ENCODE assay signal across 9 cellular contexts in genomic region chr11:14907411-14908213, GRCh38. TPM values are rescaled to one million over a fixed set of nuclear protein-coding genes. Genes with fewer than 3 reads are reported as not detected.
DNase-seq lines count a peak whose midpoint lies in the region; ATAC-seq and TF ChIP-seq lines count a peak whose summit lies in the region.
"Had no signal": no experiment of that assay in that cellular context is flagged by ENCODE, and none has a peak within 500 bp of the region (broad histone marks: within the 10 kb centered on the region; RNA-seq: fewer than 3 reads in every experiment).

No MANE protein-coding gene starts in this region.

- H3K27ac Mint-ChIP-seq in IgD-negative memory B cell: peak overlapping the region in 2 of 3 donors; percentile 64 to 96
- no peak overlapping the region for H3K27ac Mint-ChIP-seq in activated T-helper 17 cell treated with anti-CD3 and anti-CD28 coated beads, Interleukin-2, amount 50 U/mL, for 72 hours
- H3K27ac Mint-ChIP-seq: dendritic cell treated with granulocyte-macrophage colony-stimulating factor and Interleukin-4, amounts not matched to agents 40 ng/mL and 50 ng/mL, for 4 days had no signal

- intact Hi-C loops in posterior vena cava (cut with DNase I): no loop called here
- intact Hi-C loops in aorta (cut with DNase I): loop anchor here (2.0 to 10.0 kb wide), 6 partner anchors 75 to 955 kb away; no protein-coding TSS in a partner anchor

- H3K4me3 ChIP-seq in aorta (ENCODE audit: low read length in 2 of 2): no peak overlapping the region

- peaks cover 2% of the 10 kb centered on the region for H3K27me3 Mint-ChIP-seq in IgD-negative memory B cell
- no peaks in the 10 kb centered on the region for H3K27me3 Mint-ChIP-seq in activated T-helper 17 cell treated with anti-CD3 and anti-CD28 coated beads, Interleukin-2, amount 50 U/mL, for 72 hours

- WGBS in aorta, 2 donors: 42% methylated on average over 13 of the region's 13 CpGs

- no peaks in the 10 kb centered on the region for H3K36me3 Mint-ChIP-seq in IgD-negative memory B cell
- H3K36me3 Mint-ChIP-seq in activated T-helper 17 cell treated with anti-CD3 and anti-CD28 coated beads, Interleukin-2, amount 50 U/mL, for 72 hours (ENCODE audit: low read depth): no peaks in the 10 kb centered on the region

- H3K4me1 ChIP-seq in aorta (ENCODE audit: control insufficient read depth in 1 of 2, insufficient read depth in 2 of 2, low read length in 2 of 2): no peaks in the 10 kb centered on the region

- peaks cover 34 to 38% (median 37%) of the 10 kb centered on the region in 3 donors for H3K4me1 Mint-ChIP-seq in IgD-negative memory B cell
- H3K4me1 Mint-ChIP-seq in activated T-helper 17 cell treated with anti-CD3 and anti-CD28 coated beads, Interleukin-2, amount 50 U/mL, for 72 hours: peaks cover 18% of the 10 kb centered on the region

- no peaks in the 10 kb centered on the region for H3K27me3 ChIP-seq in aorta (ENCODE audit: control insufficient read depth in 1 of 2, insufficient read depth in 2 of 2, low read length in 1 of 2)

- peaks cover 0 to 2% (median 0%) of the 10 kb centered on the region in 3 donors for H3K9me3 Mint-ChIP-seq in IgD-negative memory B cell
- no peaks in the 10 kb centered on the region for H3K9me3 Mint-ChIP-seq in activated T-helper 17 cell treated with anti-CD3 and anti-CD28 coated beads, Interleukin-2, amount 50 U/mL, for 72 hours
- H3K9me3 Mint-ChIP-seq: dendritic cell treated with granulocyte-macrophage colony-stimulating factor and Interleukin-4, amounts not matched to agents 40 ng/mL and 50 ng/mL, for 4 days had no signal

- no peaks in the 10 kb centered on the region for H3K36me3 ChIP-seq in aorta (ENCODE audit: control insufficient read depth in 1 of 2, insufficient read depth in 2 of 2, low read length in 1 of 2)

- H3K9me3 ChIP-seq in aorta (ENCODE audit: control insufficient read depth, low read length): no peaks in the 10 kb centered on the region

- H3K4me3 Mint-ChIP-seq in IgD-negative memory B cell: peak overlapping the region in 1 of 4 donors; percentile 66
- H3K4me3 Mint-ChIP-seq in activated T-helper 17 cell treated with anti-CD3 and anti-CD28 coated beads, Interleukin-2, amount 50 U/mL, for 72 hours: peak overlapping the region; percentile 27
- H3K4me3 Mint-ChIP-seq: dendritic cell treated with granulocyte-macrophage colony-stimulating factor and Interleukin-4, amounts not matched to agents 40 ng/mL and 50 ng/mL, for 4 days had no signal

- ATAC-seq in GM21515 (IDR thresholded peaks at IDR 0.05; ENCODE audit: unreplicated experiment) (peak; percentile 57), aorta (ENCODE audit: low FRiP score) (peak; percentile 84)
- ATAC-seq in activated T-helper 17 cell treated with anti-CD3 and anti-CD28 coated beads, Interleukin-2, amount 50 U/mL, for 72 hours (replicated peaks): peak; percentile 73

- DNase-seq in DMS153 (lab: John Stamatoyannopoulos, UW) (peak; percentile 78), germinal center (ENCODE audit: low spot score) (peak; percentile 37), posterior vena cava (ENCODE audit: low spot score) (peak; percentile 93), aorta (peak; percentile 90 to 94)

- no peak overlapping the region for H3K27ac ChIP-seq in aorta (ENCODE audit: low read depth in 1 of 2, low read length in 2 of 2)

TF ChIP-seq in PFSK-1, 5 proteins besides CTCF, POLR2A, EP300 and RAD21:
- peak; percentile 37 for TF ChIP-seq FOXP2 (optimal IDR thresholded peaks at IDR 0.05; ENCODE audit: borderline replicate concordance, extremely low read depth, extremely low read length, insufficient read depth)
- no peak for TF ChIP-seq POLR2AphosphoS5 (IDR thresholded peaks at IDR 0.05; ENCODE audit: low read depth, low read length)

RNA-seq across cellular contexts. Expression of gene CYP2R1, which starts 15.6 kb away (rescaled TPM):
- 21.6 TPM for polyA plus RNA-seq in IgD-negative memory B cell
- 10.3 TPM for polyA plus RNA-seq in PFSK-1 (2012; ENCODE audit: insufficient read length, low read depth)
- total RNA-seq in activated T-helper 17 cell treated with anti-CD3 and anti-CD28 coated beads, Interleukin-2, amount 50 U/mL, for 72 hours: 10 to 100 TPM; 10.5 to 13.7 TPM
- total RNA-seq in posterior vena cava: 10 to 100 TPM in 1 of 2 donors, 1 to 10 TPM in 1; 9.2 to 14.8 TPM
- 10 to 100 TPM; 23.1 to 26.2 TPM for total RNA-seq in aorta
- 10 to 100 TPM; 13.3 to 43.4 TPM for polyA plus RNA-seq in aorta

Comparison
In these comparisons a context has a peak if more than half of its experiments do, and no peak if none do; other contexts are left out.
1. DNase-seq: peak in every context shown above with its lines; median percentile 93 in posterior vena cava; 92 in aorta; 78 in DMS153; 37 in germinal center.
2. intact Hi-C loops: an anchor here in aorta (2.0 to 10.0 kb wide); none called in posterior vena cava.